Comparison of ENCODE assay signal across 1 cellular context in genomic region chr22:25012743-25013142, GRCh38.
TF ChIP-seq lines count a peak whose summit lies in the region.

No MANE protein-coding gene starts in this region.

TF ChIP-seq in WTC11, 78 proteins besides CTCF, POLR2A, EP300 and RAD21 (continued from another document):
- TF ChIP-seq, protein P1, sequence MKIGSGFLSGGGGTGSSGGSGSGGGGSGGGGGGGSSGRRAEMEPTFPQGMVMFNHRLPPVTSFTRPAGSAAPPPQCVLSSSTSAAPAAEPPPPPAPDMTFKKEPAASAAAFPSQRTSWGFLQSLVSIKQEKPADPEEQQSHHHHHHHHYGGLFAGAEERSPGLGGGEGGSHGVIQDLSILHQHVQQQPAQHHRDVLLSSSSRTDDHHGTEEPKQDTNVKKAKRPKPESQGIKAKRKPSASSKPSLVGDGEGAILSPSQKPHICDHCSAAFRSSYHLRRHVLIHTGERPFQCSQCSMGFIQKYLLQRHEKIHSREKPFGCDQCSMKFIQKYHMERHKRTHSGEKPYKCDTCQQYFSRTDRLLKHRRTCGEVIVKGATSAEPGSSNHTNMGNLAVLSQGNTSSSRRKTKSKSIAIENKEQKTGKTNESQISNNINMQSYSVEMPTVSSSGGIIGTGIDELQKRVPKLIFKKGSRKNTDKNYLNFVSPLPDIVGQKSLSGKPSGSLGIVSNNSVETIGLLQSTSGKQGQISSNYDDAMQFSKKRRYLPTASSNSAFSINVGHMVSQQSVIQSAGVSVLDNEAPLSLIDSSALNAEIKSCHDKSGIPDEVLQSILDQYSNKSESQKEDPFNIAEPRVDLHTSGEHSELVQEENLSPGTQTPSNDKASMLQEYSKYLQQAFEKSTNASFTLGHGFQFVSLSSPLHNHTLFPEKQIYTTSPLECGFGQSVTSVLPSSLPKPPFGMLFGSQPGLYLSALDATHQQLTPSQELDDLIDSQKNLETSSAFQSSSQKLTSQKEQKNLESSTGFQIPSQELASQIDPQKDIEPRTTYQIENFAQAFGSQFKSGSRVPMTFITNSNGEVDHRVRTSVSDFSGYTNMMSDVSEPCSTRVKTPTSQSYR (CRISPR knock-in tag; IDR thresholded peaks at IDR 0.05) = no peak
- no peak for TF ChIP-seq NR2C2 (CRISPR knock-in tag; IDR thresholded peaks at IDR 0.05)
- TF ChIP-seq ZNF121 (CRISPR knock-in tag; IDR thresholded peaks at IDR 0.05) = no peak
- TF ChIP-seq NFYB (CRISPR knock-in tag; conservative IDR thresholded peaks at IDR 0.05; ENCODE audit: low read depth) = no peak
- TF ChIP-seq EMX1 (CRISPR knock-in tag; IDR thresholded peaks at IDR 0.05) = no peak
- no peak for TF ChIP-seq FOXJ3 (CRISPR knock-in tag; IDR thresholded peaks at IDR 0.05; ENCODE audit: borderline replicate concordance)
- no peak for TF ChIP-seq RELA (CRISPR knock-in tag; IDR thresholded peaks at IDR 0.05; ENCODE audit: borderline replicate concordance)
- TF ChIP-seq, protein P2, sequence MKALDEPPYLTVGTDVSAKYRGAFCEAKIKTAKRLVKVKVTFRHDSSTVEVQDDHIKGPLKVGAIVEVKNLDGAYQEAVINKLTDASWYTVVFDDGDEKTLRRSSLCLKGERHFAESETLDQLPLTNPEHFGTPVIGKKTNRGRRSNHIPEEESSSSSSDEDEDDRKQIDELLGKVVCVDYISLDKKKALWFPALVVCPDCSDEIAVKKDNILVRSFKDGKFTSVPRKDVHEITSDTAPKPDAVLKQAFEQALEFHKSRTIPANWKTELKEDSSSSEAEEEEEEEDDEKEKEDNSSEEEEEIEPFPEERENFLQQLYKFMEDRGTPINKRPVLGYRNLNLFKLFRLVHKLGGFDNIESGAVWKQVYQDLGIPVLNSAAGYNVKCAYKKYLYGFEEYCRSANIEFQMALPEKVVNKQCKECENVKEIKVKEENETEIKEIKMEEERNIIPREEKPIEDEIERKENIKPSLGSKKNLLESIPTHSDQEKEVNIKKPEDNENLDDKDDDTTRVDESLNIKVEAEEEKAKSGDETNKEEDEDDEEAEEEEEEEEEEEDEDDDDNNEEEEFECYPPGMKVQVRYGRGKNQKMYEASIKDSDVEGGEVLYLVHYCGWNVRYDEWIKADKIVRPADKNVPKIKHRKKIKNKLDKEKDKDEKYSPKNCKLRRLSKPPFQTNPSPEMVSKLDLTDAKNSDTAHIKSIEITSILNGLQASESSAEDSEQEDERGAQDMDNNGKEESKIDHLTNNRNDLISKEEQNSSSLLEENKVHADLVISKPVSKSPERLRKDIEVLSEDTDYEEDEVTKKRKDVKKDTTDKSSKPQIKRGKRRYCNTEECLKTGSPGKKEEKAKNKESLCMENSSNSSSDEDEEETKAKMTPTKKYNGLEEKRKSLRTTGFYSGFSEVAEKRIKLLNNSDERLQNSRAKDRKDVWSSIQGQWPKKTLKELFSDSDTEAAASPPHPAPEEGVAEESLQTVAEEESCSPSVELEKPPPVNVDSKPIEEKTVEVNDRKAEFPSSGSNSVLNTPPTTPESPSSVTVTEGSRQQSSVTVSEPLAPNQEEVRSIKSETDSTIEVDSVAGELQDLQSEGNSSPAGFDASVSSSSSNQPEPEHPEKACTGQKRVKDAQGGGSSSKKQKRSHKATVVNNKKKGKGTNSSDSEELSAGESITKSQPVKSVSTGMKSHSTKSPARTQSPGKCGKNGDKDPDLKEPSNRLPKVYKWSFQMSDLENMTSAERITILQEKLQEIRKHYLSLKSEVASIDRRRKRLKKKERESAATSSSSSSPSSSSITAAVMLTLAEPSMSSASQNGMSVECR (CRISPR knock-in tag; IDR thresholded peaks at IDR 0.05; ENCODE audit: borderline replicate concordance) = no peak
